8 cellular contexts compared by ENCODE assay signal in the genomic region with DNA sequence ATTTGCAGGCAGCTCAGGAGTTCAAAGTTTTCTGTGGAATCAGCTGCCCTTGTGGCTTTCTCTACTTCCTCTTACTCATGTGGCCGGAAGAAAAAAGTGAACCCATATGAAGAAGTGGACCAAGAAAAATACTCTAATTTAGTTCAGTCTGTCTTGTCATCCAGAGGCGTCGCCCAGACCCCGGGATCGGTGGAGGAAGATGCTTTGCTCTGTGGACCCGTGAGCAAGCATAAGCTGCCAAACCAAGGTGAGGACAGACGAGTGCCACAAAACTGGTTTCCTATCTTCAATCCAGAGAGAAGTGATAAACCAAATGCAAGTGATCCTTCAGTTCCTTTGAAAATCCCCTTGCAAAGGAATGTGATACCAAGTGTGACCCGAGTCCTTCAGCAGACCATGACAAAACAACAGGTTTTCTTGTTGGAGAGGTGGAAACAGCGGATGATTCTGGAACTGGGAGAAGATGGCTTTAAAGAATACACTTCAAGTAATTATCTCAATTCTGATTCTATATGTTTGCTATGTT. TPM values are rescaled to one million over a fixed set of nuclear protein-coding genes. Genes with fewer than 3 reads are reported as not detected.
A peak's percentile ranks its signal among the peaks of the same experiment; 100 is the strongest.
DNase-seq lines count a peak whose midpoint lies in the region; ATAC-seq and TF ChIP-seq lines count a peak whose summit lies in the region.

No MANE protein-coding gene starts in this region.

- peak overlapping the region; percentile 90 for H3K4me3 ChIP-seq in choroid plexus epithelial cell (ENCODE audit: low read depth, low read length)
- H3K4me3 ChIP-seq in right lobe of liver: peak overlapping the region; percentile 83 to 92 (median 90)

- H3K27ac Mint-ChIP-seq in CD4-positive, alpha-beta T cell: peak overlapping the region; percentile 92

- peak in 4 of 10 experiments; percentile 4 to 13 (median 7) for DNase-seq in CD4-positive, alpha-beta T cell
- DNase-seq in SK-MEL-5 (ENCODE audit: low read depth, low spot score): peak; percentile 56
- peak; percentile 77 for DNase-seq in choroid plexus epithelial cell (ENCODE audit: low read depth)
- DNase-seq in right lobe of liver: peak in 2 of 3 donors; percentile 58 to 63
- peak in 21 of 49 donors; percentile 11 to 40 (median 26) for DNase-seq in substantia nigra (lab: John Stamatoyannopoulos, UW)

- peaks cover 34% of the 10 kb centered on the region for H3K36me3 Mint-ChIP-seq in CD4-positive, alpha-beta T cell (ENCODE audit: low read depth)

- ATAC-seq in CD4-positive, alpha-beta T cell (ENCODE audit: poor library complexity): no peak
- peak; percentile 12 for ATAC-seq in GM21447 (IDR thresholded peaks at IDR 0.05; ENCODE audit: unreplicated experiment)
- ATAC-seq in right lobe of liver: peak in 1 of 4 donors; percentile 2
- no peak for ATAC-seq in GM18867 (IDR thresholded peaks at IDR 0.05; ENCODE audit: unreplicated experiment)
- no peak for ATAC-seq in GM21825 (IDR thresholded peaks at IDR 0.05; ENCODE audit: unreplicated experiment)

- peak overlapping the region; percentile 97 for H3K4me3 Mint-ChIP-seq in CD4-positive, alpha-beta T cell

- peak overlapping the region; percentile 92 for H3K27ac ChIP-seq in CD4-positive, alpha-beta T cell (ENCODE audit: low read depth, low read length)
- peak overlapping the region; percentile 97 to 99 (median 99) for H3K27ac ChIP-seq in right lobe of liver
- H3K27ac ChIP-seq in substantia nigra (ENCODE audit: low read depth, low read length, poor library complexity, severe bottlenecking): peak overlapping the region; percentile 1

- no peaks in the 10 kb centered on the region for H3K36me3 ChIP-seq in right lobe of liver

- H3K27me3 Mint-ChIP-seq in CD4-positive, alpha-beta T cell: no peaks in the 10 kb centered on the region

- no peaks in the 10 kb centered on the region for H3K27me3 ChIP-seq in CD4-positive, alpha-beta T cell (ENCODE audit: control insufficient read depth, insufficient read depth, low read length)
- H3K27me3 ChIP-seq in right lobe of liver: no peaks in the 10 kb centered on the region

- H3K4me1 ChIP-seq in right lobe of liver: peaks cover 0 to 41% (median 14%) of the 10 kb centered on the region in 4 donors

- TF ChIP-seq CTCF in CD4-positive, alpha-beta T cell (IDR thresholded peaks at IDR 0.05): no peak
- no peak for TF ChIP-seq CTCF in choroid plexus epithelial cell (conservative IDR thresholded peaks at IDR 0.05; ENCODE audit: low read depth, low read length)
- TF ChIP-seq CTCF in right lobe of liver (IDR thresholded peaks at IDR 0.05): no peak

- WGBS in right lobe of liver (ENCODE audit: insufficient coverage, low coverage, low lambda C conversion rate, missing lambda C conversion rate): 6% methylated on average over 9 of the region's 9 CpGs

- H3K9me3 Mint-ChIP-seq in CD4-positive, alpha-beta T cell: no peaks in the 10 kb centered on the region

- no peaks in the 10 kb centered on the region for H3K9me3 ChIP-seq in CD4-positive, alpha-beta T cell (ENCODE audit: control insufficient read depth, low read length)
- no peaks in the 10 kb centered on the region for H3K9me3 ChIP-seq in right lobe of liver

- TF ChIP-seq POLR2A in right lobe of liver (IDR thresholded peaks at IDR 0.05): no peak

- in situ Hi-C loops in SK-MEL-5 (cut with HindIII; ENCODE audit: low pct_unique_long_range_greater_than_20kb, low sequenced_read_pairs): no loop called here

- intact Hi-C loops in CD4-positive, alpha-beta T cell (cut with DNase I, micrococcal nuclease): loop anchor here (2.0 to 10.0 kb wide), 9 partner anchors 167 to 1243 kb away; a partner anchor contains a TSS
- intact Hi-C loops in right lobe of liver (cut with DNase I): no loop called here

- POLR2A ChIA-PET in CD4-positive, alpha-beta T cell (lab: Charles Lee): interaction anchor here (0.6 to 7.0 kb wide), 9 partner anchors 9 to 538 kb away, joined by 3 to 61 read pairs (median 5); a partner anchor contains a TSS

- H3K4me1 Mint-ChIP-seq in CD4-positive, alpha-beta T cell (ENCODE audit: low read depth): peaks cover 78% of the 10 kb centered on the region

- CTCF ChIA-PET in CD4-positive, alpha-beta T cell (lab: Charles Lee): interaction anchor here (1.0 to 1.5 kb wide), 2 partner anchors 171 to 287 kb away, joined by 3 to 4 read pairs; a partner anchor contains a TSS

RNA-seq across cellular contexts. Expression of a gene that starts 1.1 kb away (rescaled TPM):
- 1 to 10 TPM; 4.5 to 4.6 TPM for total RNA-seq in CD4-positive, alpha-beta T cell
- 32.8 and 34.9 TPM in 2 replicates for total RNA-seq in SK-MEL-5 (2014; rRNA removed; shearing (Covaris generic))
- 23.7 and 32.6 TPM in 2 replicates for polyA plus RNA-seq in SK-MEL-5 (2015; cell fraction: cytosol; rRNA removed)
- 42.9 and 43.1 TPM in 2 replicates for polyA plus RNA-seq in SK-MEL-5 (2015; cell fraction: nucleus; rRNA removed)
- 1 to 10 TPM; 6.0 to 8.4 (median 7.5) TPM for total RNA-seq in right lobe of liver

RNA-seq across cellular contexts. Expression of a gene that starts 1.4 kb away (rescaled TPM):
- 10 to 100 TPM; 58.3 to 60.3 TPM for total RNA-seq in CD4-positive, alpha-beta T cell
- 163 and 176 TPM in 2 replicates for total RNA-seq in SK-MEL-5 (2014; rRNA removed; shearing (Covaris generic))
- 119 and 153 TPM in 2 replicates for polyA plus RNA-seq in SK-MEL-5 (2015; cell fraction: cytosol; rRNA removed)
- polyA plus RNA-seq in SK-MEL-5 (2015; cell fraction: nucleus; rRNA removed): 459 and 517 TPM in 2 replicates
- 10 to 100 TPM; 32.6 to 74.5 (median 46.0) TPM for total RNA-seq in right lobe of liver

Comparison
In these comparisons a context has a peak if more than half of its experiments do, and no peak if none do; other contexts are left out.
1. H3K27ac ChIP-seq: peak in every context shown above with its lines; median percentile 99 in right lobe of liver; 92 in CD4-positive, alpha-beta T cell; 1 in substantia nigra.
2. intact Hi-C loops: an anchor here in CD4-positive, alpha-beta T cell (2.0 to 10.0 kb wide); none called in right lobe of liver.